Comparison of ENCODE assay signal across 13 cellular contexts in genomic region chr21:45593162-45594022, GRCh38. TPM values are rescaled to one million over a fixed set of nuclear protein-coding genes. Genes with fewer than 3 reads are reported as not detected.
DNase-seq lines count a peak whose midpoint lies in the region; ATAC-seq and TF ChIP-seq lines count a peak whose summit lies in the region.
"Had no signal": no experiment of that assay in that cellular context is flagged by ENCODE, and none has a peak within 500 bp of the region (broad histone marks: within the 10 kb centered on the region; RNA-seq: fewer than 3 reads in every experiment).

No MANE protein-coding gene starts in this region.

- no peaks in the 10 kb centered on the region for H3K9me3 Mint-ChIP-seq in natural killer cell treated with Interleukin-12 subunit alpha and Interleukin-12 subunit beta and Interleukin-15 and Interleukin-18, amount 100 ng/mL, for 72 hours
- no peaks in the 10 kb centered on the region for H3K9me3 Mint-ChIP-seq in natural killer cell
- peaks cover 3% of the 10 kb centered on the region for H3K9me3 Mint-ChIP-seq in activated naive CD8-positive, alpha-beta T cell treated with anti-CD3 and anti-CD28 coated beads for 36 hours
- H3K9me3 Mint-ChIP-seq: dendritic cell treated with granulocyte-macrophage colony-stimulating factor and Interleukin-4, amounts not matched to agents 40 ng/mL and 50 ng/mL, for 4 days had no signal

- H3K27ac Mint-ChIP-seq in natural killer cell treated with Interleukin-12 subunit alpha and Interleukin-12 subunit beta and Interleukin-15 and Interleukin-18, amount 100 ng/mL, for 72 hours = peak overlapping the region in 1 of 2 donors; percentile 2
- H3K27ac Mint-ChIP-seq in natural killer cell = no peak overlapping the region
- H3K27ac Mint-ChIP-seq in activated naive CD8-positive, alpha-beta T cell treated with anti-CD3 and anti-CD28 coated beads for 36 hours = peak overlapping the region; percentile 40
- H3K27ac Mint-ChIP-seq: dendritic cell treated with granulocyte-macrophage colony-stimulating factor and Interleukin-4, amounts not matched to agents 40 ng/mL and 50 ng/mL, for 4 days had no signal

- ATAC-seq in natural killer cell treated with Interleukin-12 subunit alpha and Interleukin-12 subunit beta and Interleukin-15 and Interleukin-18, amount 100 ng/mL, for 72 hours = no peak
- ATAC-seq in natural killer cell (no peak), GM21447 (IDR thresholded peaks at IDR 0.05; ENCODE audit: unreplicated experiment) (no peak), GM18868 (IDR thresholded peaks at IDR 0.05; ENCODE audit: unreplicated experiment) (no peak)

- intact Hi-C loops in natural killer cell (cut with micrococcal nuclease) = loop anchor here (10.0 kb wide), 1 partner anchor 299 kb away; no protein-coding TSS in a partner anchor

- TF ChIP-seq CTCF in natural killer cell (IDR thresholded peaks at IDR 0.05) = no peak

- H3K27me3 Mint-ChIP-seq in natural killer cell treated with Interleukin-12 subunit alpha and Interleukin-12 subunit beta and Interleukin-15 and Interleukin-18, amount 100 ng/mL, for 72 hours = peaks cover 10 to 19% of the 10 kb centered on the region in 2 donors
- H3K27me3 Mint-ChIP-seq in natural killer cell (ENCODE audit: low read depth in 2 of 2) = peaks cover 16 to 21% of the 10 kb centered on the region in 2 donors
- peaks cover 8% of the 10 kb centered on the region for H3K27me3 Mint-ChIP-seq in activated naive CD8-positive, alpha-beta T cell treated with anti-CD3 and anti-CD28 coated beads for 36 hours

- peak; percentile 41 for DNase-seq in natural killer cell treated with Interleukin-12 subunit alpha and Interleukin-12 subunit beta and Interleukin-15 and Interleukin-18, amount 100 ng/mL, for 72 hours (ENCODE audit: low spot score)
- DNase-seq in natural killer cell (no peak), NCI-H146 treated with DMSO at 0.1 percent for 48 hours (lab: John Stamatoyannopoulos, UW; ENCODE audit: unreplicated experiment) (peak; percentile 38), ACHN (no peak), foreskin melanocyte (no peak)
- DNase-seq in activated naive CD8-positive, alpha-beta T cell treated with anti-CD3 and anti-CD28 coated beads for 36 hours = no peak
- DNase-seq: amygdala; C1 segment of cervical spinal cord; midbrain; stimulated activated naive CD4-positive, alpha-beta T cell treated with Interleukin-2 at 50 U/mL for 16 hours had no signal

- H3K4me1 Mint-ChIP-seq in natural killer cell treated with Interleukin-12 subunit alpha and Interleukin-12 subunit beta and Interleukin-15 and Interleukin-18, amount 100 ng/mL, for 72 hours (ENCODE audit: low read depth in 2 of 2) = peaks cover 4 to 7% of the 10 kb centered on the region in 2 donors
- H3K4me1 Mint-ChIP-seq in natural killer cell = peaks cover 7% of the 10 kb centered on the region in 2 donors
- H3K4me1 Mint-ChIP-seq in activated naive CD8-positive, alpha-beta T cell treated with anti-CD3 and anti-CD28 coated beads for 36 hours = peaks cover 26% of the 10 kb centered on the region

- peak overlapping the region; percentile 2 for H3K4me3 Mint-ChIP-seq in natural killer cell treated with Interleukin-12 subunit alpha and Interleukin-12 subunit beta and Interleukin-15 and Interleukin-18, amount 100 ng/mL, for 72 hours
- H3K4me3 Mint-ChIP-seq in natural killer cell = no peak overlapping the region
- peak overlapping the region; percentile 12 for H3K4me3 Mint-ChIP-seq in activated naive CD8-positive, alpha-beta T cell treated with anti-CD3 and anti-CD28 coated beads for 36 hours
- H3K4me3 Mint-ChIP-seq: dendritic cell treated with granulocyte-macrophage colony-stimulating factor and Interleukin-4, amounts not matched to agents 40 ng/mL and 50 ng/mL, for 4 days had no signal

- in situ Hi-C loops in ACHN (cut with HindIII; ENCODE audit: low pct_ligation_motif_present, low pct_unique_long_range_greater_than_20kb, low sequenced_read_pairs) = no loop called here

- no peaks in the 10 kb centered on the region for H3K36me3 Mint-ChIP-seq in natural killer cell treated with Interleukin-12 subunit alpha and Interleukin-12 subunit beta and Interleukin-15 and Interleukin-18, amount 100 ng/mL, for 72 hours
- no peaks in the 10 kb centered on the region for H3K36me3 Mint-ChIP-seq in natural killer cell
- peaks cover 3% of the 10 kb centered on the region for H3K36me3 Mint-ChIP-seq in activated naive CD8-positive, alpha-beta T cell treated with anti-CD3 and anti-CD28 coated beads for 36 hours

RNA-seq across cellular contexts. Expression of gene PCBP3, which starts 50.1 kb away (rescaled TPM):
- 1 to 10 TPM in 1 of 2 donors, under 1 TPM in 1; 0.43 to 1.4 TPM for total RNA-seq in natural killer cell treated with Interleukin-12 subunit alpha and Interleukin-12 subunit beta and Interleukin-15 and Interleukin-18, amount 100 ng/mL, for 72 hours
- 1 to 10 TPM in 1 of 3 donors, under 1 TPM in 2; 0.50 to 3.0 (median 0.52) TPM for total RNA-seq in natural killer cell
- 1 to 10 TPM in 1 of 2 experiments, under 1 TPM in 1; 0.66 to 1.3 TPM for total RNA-seq in activated naive CD8-positive, alpha-beta T cell treated with anti-CD3 and anti-CD28 coated beads for 36 hours

RNA-seq across cellular contexts. Expression of gene SLC19A1, which starts 51.2 kb away (rescaled TPM):
- 100 to 1,000 TPM in 1 of 2 donors, 10 to 100 TPM in 1; 23.3 to 110 TPM for total RNA-seq in natural killer cell treated with Interleukin-12 subunit alpha and Interleukin-12 subunit beta and Interleukin-15 and Interleukin-18, amount 100 ng/mL, for 72 hours
- total RNA-seq in natural killer cell = 1 to 10 TPM; 2.5 to 9.0 (median 4.9) TPM
- total RNA-seq in activated naive CD8-positive, alpha-beta T cell treated with anti-CD3 and anti-CD28 coated beads for 36 hours = 10 to 100 TPM; 63.2 to 64.0 TPM

Comparison
In these comparisons a context has a peak if more than half of its experiments do, and no peak if none do; other contexts are left out.
1. DNase-seq: peak in natural killer cell treated with Interleukin-12 subunit alpha and Interleukin-12 subunit beta and Interleukin-15 and Interleukin-18, amount 100 ng/mL, for 72 hours (single experiment) and NCI-H146 treated with DMSO at 0.1 percent for 48 hours (single experiment); none in natural killer cell (single experiment), activated naive CD8-positive, alpha-beta T cell treated with anti-CD3 and anti-CD28 coated beads for 36 hours (single experiment), ACHN (single experiment) and foreskin melanocyte (single experiment).